ENCODE assay signal across 12 cellular contexts in genomic region chr1:30906631-30907389, GRCh38. TPM values are rescaled to one million over a fixed set of nuclear protein-coding genes. Genes with fewer than 3 reads are reported as not detected.
DNase-seq lines count a peak whose midpoint lies in the region; ATAC-seq and TF ChIP-seq lines count a peak whose summit lies in the region.
"Had no signal": no experiment of that assay in that cellular context is flagged by ENCODE, and none has a peak within 500 bp of the region (broad histone marks: within the 10 kb centered on the region; RNA-seq: fewer than 3 reads in every experiment).

No MANE protein-coding gene starts in this region.

- H3K4me3 ChIP-seq in right atrium auricular region (no peak overlapping the region), choroid plexus epithelial cell (ENCODE audit: low read depth, low read length) (peak overlapping the region; percentile 62), uterus (no peak overlapping the region)

- TF ChIP-seq CTCF in right atrium auricular region (IDR thresholded peaks at IDR 0.05) = no peak
- no peak for TF ChIP-seq CTCF in choroid plexus epithelial cell (conservative IDR thresholded peaks at IDR 0.05; ENCODE audit: low read depth, low read length)
- TF ChIP-seq CTCF in uterus (IDR thresholded peaks at IDR 0.05) = no peak

- H3K36me3 Mint-ChIP-seq in naive B cell = no peaks in the 10 kb centered on the region

- H3K27ac ChIP-seq in right atrium auricular region (no peak overlapping the region), uterus (peak overlapping the region; percentile 72 to 75)

- peaks cover 0 to 2% (median 0%) of the 10 kb centered on the region in 7 donors for H3K9me3 Mint-ChIP-seq in naive B cell

- intact Hi-C loops in Right ventricle myocardium inferior (cut with DNase I) = loop anchor here (5.0 kb wide), 1 partner anchor 55 kb away; no protein-coding TSS in a partner anchor
- intact Hi-C loops in uterus (cut with DNase I; ENCODE audit: low total_unique reads) = no loop called here

- peaks cover 27 to 34% (median 33%) of the 10 kb centered on the region in 3 donors for H3K4me1 Mint-ChIP-seq in naive B cell

- DNase-seq in Right ventricle myocardium inferior (ENCODE audit: missing footprints) (peak; percentile 57), right atrium auricular region (ENCODE audit: low spot score) (no peak), choroid plexus epithelial cell (ENCODE audit: low read depth) (no peak), naive B cell (no peak), uterus (peak in 1 of 2 donors; percentile 15), cortex of kidney (lab: John Stamatoyannopoulos, UW) (no peak), SW480 (ENCODE audit: low spot score) (no peak)
- no peak for DNase-seq in activated naive CD4-positive, alpha-beta T cell (lab: John Stamatoyannopoulos, UW)
- DNase-seq: GOT3; NCI-H345; stimulated activated CD4-positive, alpha-beta T cell treated with anti-CD3 and anti-CD28 coated beads, Interleukin-15, amount 100 ng/mL, for 24 hours had no signal

- H3K27ac Mint-ChIP-seq in naive B cell = peak overlapping the region in 2 of 6 donors; percentile 23 to 93

- H3K27me3 ChIP-seq in right atrium auricular region = no peaks in the 10 kb centered on the region
- H3K27me3 ChIP-seq in uterus = no peaks in the 10 kb centered on the region
- H3K27me3 ChIP-seq: tibial artery had no signal

- ATAC-seq in Right ventricle myocardium inferior (no peak), naive B cell (ENCODE audit: low read depth in 2 of 2) (no peak)

- no peak for TF ChIP-seq POLR2A in uterus (IDR thresholded peaks at IDR 0.05)

- no peaks in the 10 kb centered on the region for H3K9me3 ChIP-seq in right atrium auricular region
- H3K9me3 ChIP-seq in uterus = no peaks in the 10 kb centered on the region
- H3K9me3 ChIP-seq: tibial artery had no signal

- H3K4me1 ChIP-seq in right atrium auricular region (peaks cover 0 to 57% of the 10 kb centered on the region in 2 donors), uterus (peaks cover 0 to 16% of the 10 kb centered on the region in 2 donors)

- peak overlapping the region; percentile 73 to 91 (median 86) for H3K4me3 Mint-ChIP-seq in naive B cell

- H3K36me3 ChIP-seq in right atrium auricular region = no peaks in the 10 kb centered on the region
- no peaks in the 10 kb centered on the region for H3K36me3 ChIP-seq in uterus
- H3K36me3 ChIP-seq: tibial artery had no signal

- peaks cover 18 to 81% (median 71%) of the 10 kb centered on the region in 3 donors for H3K27me3 Mint-ChIP-seq in naive B cell

RNA-seq across cellular contexts. Expression of gene SDC3, which starts 1.7 kb away (rescaled TPM):
- total RNA-seq in Right ventricle myocardium inferior (28.5 TPM), right atrium auricular region (10 to 100 TPM; 15.9 to 43.8 TPM), uterus (10 to 100 TPM; 12.4 to 38.3 (median 30.5) TPM)
- under 1 TPM in 1 of 6 donors, not detected in 5; 0.04 TPM for polyA plus RNA-seq in naive B cell (ENCODE audit: low read depth in 6 of 6)

Comparison
In these comparisons a context has a peak if more than half of its experiments do, and no peak if none do; other contexts are left out.
1. H3K27ac ChIP-seq: peak in uterus (2 of 2); none in right atrium auricular region (0 of 2).